ENCODE assay signal across 9 cellular contexts in the genomic region with DNA sequence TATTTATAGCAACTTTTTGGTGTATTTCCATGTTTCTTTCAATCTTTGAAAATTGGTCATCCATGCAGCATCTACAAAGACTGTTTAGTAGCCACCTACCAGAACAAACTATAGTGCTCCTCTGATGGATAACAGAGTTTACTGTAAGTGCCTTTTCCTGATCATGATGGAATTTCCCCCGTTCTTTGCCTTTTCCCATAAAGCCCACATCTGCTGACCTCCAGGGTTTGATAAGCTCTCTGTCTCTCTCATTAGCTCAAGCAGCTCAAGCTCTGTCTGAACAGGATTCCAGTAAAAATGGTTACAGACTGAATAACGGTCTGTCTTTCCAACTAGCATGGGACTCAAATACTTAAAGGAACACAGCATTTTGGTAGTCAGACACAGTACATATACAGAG.
"Had no signal": no experiment of that assay in that cellular context is flagged by ENCODE, and none has a peak within 500 bp of the region (broad histone marks: within the 10 kb centered on the region; RNA-seq: fewer than 3 reads in every experiment).

No MANE protein-coding gene starts in this region.

- DNase-seq: GM23248, GOT3, H7, H9, HCEC 1CT, HFFc6 had no signal

- H3K4me2 ChIP-seq: GM23338 had no signal

- ATAC-seq: GM23338, HCT116 had no signal

- H3K4me3 ChIP-seq: GM23248, GM23338, HAP-1 had no signal

- H3K27ac ChIP-seq: GM23248 had no signal

- H2AFZ ChIP-seq: GM23248, GM23338 had no signal

- H3K36me3 ChIP-seq: HAP-1 had no signal

- H3K9ac ChIP-seq: GM23248 had no signal

- H3K9me3 ChIP-seq: HAP-1 had no signal
